8 cellular contexts compared by ENCODE assay signal in the genomic region with DNA sequence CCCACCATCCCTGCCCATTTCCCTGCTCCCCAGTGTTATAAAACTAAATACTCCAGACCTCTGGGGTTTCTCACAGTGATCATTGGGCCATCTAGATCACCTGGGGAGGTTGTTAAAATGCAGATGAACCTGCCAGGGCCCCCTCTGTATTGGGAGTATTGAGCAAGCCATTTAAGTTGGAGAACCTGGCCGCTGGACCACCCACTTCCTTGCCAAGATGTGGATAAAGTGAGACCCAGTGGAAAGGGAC. TPM values are rescaled to one million over a fixed set of nuclear protein-coding genes. Genes with fewer than 3 reads are reported as not detected.
DNase-seq lines count a peak whose midpoint lies in the region; ATAC-seq and TF ChIP-seq lines count a peak whose summit lies in the region.

No MANE protein-coding gene starts in this region.

- H3K4me1 Mint-ChIP-seq in activated naive CD4-positive, alpha-beta T cell treated with anti-CD3 and anti-CD28 coated beads, Interleukin-2, amount 10 ng/mL, durations not matched to agents 7 days and 5 days = peaks cover 36% of the 10 kb centered on the region
- peaks cover 16% of the 10 kb centered on the region for H3K4me1 Mint-ChIP-seq in memory B cell

- no peak for ATAC-seq in memory B cell (ENCODE audit: low read depth)
- ATAC-seq in upper lobe of right lung = no peak
- no peak for ATAC-seq in GM19467 (IDR thresholded peaks at IDR 0.05; ENCODE audit: unreplicated experiment)

- H3K4me1 ChIP-seq in mammary epithelial cell (ENCODE audit: insufficient read depth, low read length) (peaks cover 65% of the 10 kb centered on the region), upper lobe of right lung (peaks cover 42% of the 10 kb centered on the region)

- peaks cover 1% of the 10 kb centered on the region for H3K36me3 Mint-ChIP-seq in activated naive CD4-positive, alpha-beta T cell treated with anti-CD3 and anti-CD28 coated beads, Interleukin-2, amount 10 ng/mL, durations not matched to agents 7 days and 5 days
- peaks cover 1% of the 10 kb centered on the region for H3K36me3 Mint-ChIP-seq in memory B cell

- dilution Hi-C loops in mammary epithelial cell (cut with HindIII; ENCODE audit: low sequenced_read_pairs) = no loop called here

- CTCF ChIA-PET in activated naive CD4-positive, alpha-beta T cell treated with anti-CD3 and anti-CD28 coated beads, Interleukin-2, amount 10 ng/mL, durations not matched to agents 7 days and 5 days (lab: Charles Lee) = interaction anchor here (18.2 kb wide), 1 partner anchor 41 kb away, joined by 853 read pairs; no protein-coding TSS in a partner anchor
- CTCF ChIA-PET in mammary epithelial cell (lab: Charles Lee; ENCODE audit: low non-redundant PET) = no interaction called here

- no peaks in the 10 kb centered on the region for H3K9me3 ChIP-seq in mammary epithelial cell (replicated peaks; ENCODE audit: insufficient read depth, low read length)
- no peaks in the 10 kb centered on the region for H3K9me3 ChIP-seq in upper lobe of right lung

- TF ChIP-seq CTCF in mammary epithelial cell (conservative IDR thresholded peaks at IDR 0.05 in 1 of 2, IDR thresholded peaks at IDR 0.05 in 1 of 2; ENCODE audit: extremely low read depth in 1 of 2, insufficient read depth in 1 of 2, low read depth in 1 of 2, low read length in 2 of 2) = no peak
- TF ChIP-seq CTCF in upper lobe of right lung (IDR thresholded peaks at IDR 0.05) = no peak

- 14% methylated on average over 1 of the region's 1 CpG for WGBS in mammary epithelial cell (ENCODE audit: low coverage, missing lambda C conversion rate)

- intact Hi-C loops in mammary epithelial cell (cut with micrococcal nuclease) (no loop called here), upper lobe of right lung (cut with DNase I) (no loop called here)

- in situ Hi-C loops in mammary epithelial cell (cut with MboI; ENCODE audit: low sequenced_read_pairs in 2 of 2) = loop anchor here (5.0 kb wide), 1 partner anchor 44 kb away; no protein-coding TSS in a partner anchor

- H3K36me3 ChIP-seq in mammary epithelial cell (ENCODE audit: insufficient read depth, low read length) (no peaks in the 10 kb centered on the region), upper lobe of right lung (peaks cover 8% of the 10 kb centered on the region)

- no peaks in the 10 kb centered on the region for H3K27me3 ChIP-seq in mammary epithelial cell (ENCODE audit: insufficient read depth, low read length)
- H3K27me3 ChIP-seq in upper lobe of right lung = no peaks in the 10 kb centered on the region

- H3K4me3 ChIP-seq in mammary epithelial cell (replicated peaks in 1 of 3; ENCODE audit: insufficient read depth in 1 of 3, low read depth in 2 of 3, low read length in 3 of 3) (peak overlapping the region; percentile 75 to 95 (median 92)), upper lobe of right lung (peak overlapping the region; percentile 88)

- no peaks in the 10 kb centered on the region for H3K9me3 Mint-ChIP-seq in activated naive CD4-positive, alpha-beta T cell treated with anti-CD3 and anti-CD28 coated beads, Interleukin-2, amount 10 ng/mL, durations not matched to agents 7 days and 5 days
- H3K9me3 Mint-ChIP-seq in memory B cell = no peaks in the 10 kb centered on the region

- no peaks in the 10 kb centered on the region for H4K20me1 ChIP-seq in mammary epithelial cell (ENCODE audit: insufficient read depth, low read length)

- peaks cover 94% of the 10 kb centered on the region for H3K27me3 Mint-ChIP-seq in activated naive CD4-positive, alpha-beta T cell treated with anti-CD3 and anti-CD28 coated beads, Interleukin-2, amount 10 ng/mL, durations not matched to agents 7 days and 5 days
- H3K27me3 Mint-ChIP-seq in memory B cell = peaks cover 11% of the 10 kb centered on the region

- peak overlapping the region; percentile 85 for H3K27ac ChIP-seq in mammary epithelial cell (ENCODE audit: insufficient read depth, low read depth, low read length)
- peak overlapping the region; percentile 95 for H3K27ac ChIP-seq in upper lobe of right lung

- H3K79me2 ChIP-seq in mammary epithelial cell (ENCODE audit: insufficient read depth, low read length) = peaks cover 25% of the 10 kb centered on the region

- BruUV-seq in mammary epithelial cell (replicated peaks; lab: Mats Ljungman, UMichigan) = no TSS peak

- H3K4me2 ChIP-seq in mammary epithelial cell (ENCODE audit: insufficient read depth, low read depth, low read length) = peak overlapping the region; percentile 83

- peak overlapping the region; percentile 88 for H3K4me3 Mint-ChIP-seq in activated naive CD4-positive, alpha-beta T cell treated with anti-CD3 and anti-CD28 coated beads, Interleukin-2, amount 10 ng/mL, durations not matched to agents 7 days and 5 days
- peak overlapping the region; percentile 28 for H3K4me3 Mint-ChIP-seq in memory B cell

- H3K27ac Mint-ChIP-seq in activated naive CD4-positive, alpha-beta T cell treated with anti-CD3 and anti-CD28 coated beads, Interleukin-2, amount 10 ng/mL, durations not matched to agents 7 days and 5 days = no peak overlapping the region
- H3K27ac Mint-ChIP-seq in memory B cell = no peak overlapping the region

- peak overlapping the region; percentile 93 for H3K9ac ChIP-seq in mammary epithelial cell (ENCODE audit: insufficient read depth, low read length)

- no peak overlapping the region for H2AFZ ChIP-seq in mammary epithelial cell (ENCODE audit: low read depth, low read length)

- DNase-seq in activated naive CD4-positive, alpha-beta T cell treated with anti-CD3 and anti-CD28 coated beads, Interleukin-2, amount 10 ng/mL, durations not matched to agents 7 days and 5 days = no peak
- no peak for DNase-seq in activated naive CD4-positive, alpha-beta T cell treated with Interleukin-2 at 50 U/mL for 16 hours
- DNase-seq in mammary epithelial cell (no peak), memory B cell (ENCODE audit: low spot score in 2 of 2) (no peak), upper lobe of right lung (no peak), NCI-H774 (lab: John Stamatoyannopoulos, UW) (no peak), NCI-H524 treated with DMSO at 0.1 percent for 48 hours (lab: John Stamatoyannopoulos, UW) (no peak)

RNA-seq across cellular contexts. Expression of a gene that starts 1.5 kb away (rescaled TPM):
- total RNA-seq in mammary epithelial cell = 10 to 100 TPM; 66.2 to 86.1 TPM
- 206 TPM for polyA plus RNA-seq in mammary epithelial cell
- polyA minus RNA-seq in mammary epithelial cell = 20.0 TPM
- total RNA-seq in upper lobe of right lung = 515 TPM

RNA-seq across cellular contexts. Expression of a gene that starts 31.1 kb away (rescaled TPM):
- not detected for total RNA-seq in mammary epithelial cell
- polyA plus RNA-seq in mammary epithelial cell = not detected
- polyA minus RNA-seq in mammary epithelial cell = not detected
- total RNA-seq in upper lobe of right lung = 19.1 TPM

Comparison
In these comparisons a context has a peak if more than half of its experiments do, and no peak if none do; other contexts are left out.
1. RNA of a gene that starts 31.1 kb away (total RNA-seq): 19.1 TPM in upper lobe of right lung (single experiment); not detected in mammary epithelial cell; every median in the first group is over 10 times any median in the second.